1 cellular context compared by ENCODE assay signal in the genomic region with DNA sequence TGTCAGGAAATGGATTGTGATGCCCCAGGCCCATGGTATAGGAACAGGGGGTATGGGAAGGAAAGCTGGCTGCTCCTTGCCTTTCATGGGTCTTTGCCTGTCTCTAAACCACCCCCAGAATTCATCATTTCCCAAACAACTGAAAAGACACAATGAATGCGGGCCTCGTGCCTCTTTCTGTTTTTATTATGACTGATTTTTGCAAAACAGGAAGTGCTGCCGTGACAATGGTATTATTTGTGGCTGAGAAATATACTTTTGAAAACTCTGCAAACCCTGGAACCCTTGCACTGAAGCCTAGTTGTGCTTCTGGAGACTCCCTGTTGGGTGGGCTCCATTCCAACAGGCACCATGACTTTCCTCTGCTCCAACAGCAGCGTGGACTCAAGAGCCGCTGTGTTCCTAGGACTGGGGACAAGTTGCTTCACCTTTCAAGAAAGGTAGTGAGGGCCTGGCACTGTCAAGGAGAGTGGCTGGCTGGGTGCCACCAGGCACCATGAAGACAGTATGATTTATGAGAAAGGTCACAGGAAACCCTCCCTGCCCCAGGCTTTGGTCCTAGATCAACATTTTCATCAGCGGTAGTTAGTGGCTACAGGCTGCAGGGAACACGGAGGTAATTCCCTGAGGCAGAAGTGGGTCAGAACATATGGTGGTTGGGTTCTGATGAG.
TF ChIP-seq lines count a peak whose summit lies in the region.

No MANE protein-coding gene starts in this region.

TF ChIP-seq in H1, 55 proteins besides CTCF, POLR2A, EP300 and RAD21 (continued from another document):
- TF ChIP-seq, protein P1, sequence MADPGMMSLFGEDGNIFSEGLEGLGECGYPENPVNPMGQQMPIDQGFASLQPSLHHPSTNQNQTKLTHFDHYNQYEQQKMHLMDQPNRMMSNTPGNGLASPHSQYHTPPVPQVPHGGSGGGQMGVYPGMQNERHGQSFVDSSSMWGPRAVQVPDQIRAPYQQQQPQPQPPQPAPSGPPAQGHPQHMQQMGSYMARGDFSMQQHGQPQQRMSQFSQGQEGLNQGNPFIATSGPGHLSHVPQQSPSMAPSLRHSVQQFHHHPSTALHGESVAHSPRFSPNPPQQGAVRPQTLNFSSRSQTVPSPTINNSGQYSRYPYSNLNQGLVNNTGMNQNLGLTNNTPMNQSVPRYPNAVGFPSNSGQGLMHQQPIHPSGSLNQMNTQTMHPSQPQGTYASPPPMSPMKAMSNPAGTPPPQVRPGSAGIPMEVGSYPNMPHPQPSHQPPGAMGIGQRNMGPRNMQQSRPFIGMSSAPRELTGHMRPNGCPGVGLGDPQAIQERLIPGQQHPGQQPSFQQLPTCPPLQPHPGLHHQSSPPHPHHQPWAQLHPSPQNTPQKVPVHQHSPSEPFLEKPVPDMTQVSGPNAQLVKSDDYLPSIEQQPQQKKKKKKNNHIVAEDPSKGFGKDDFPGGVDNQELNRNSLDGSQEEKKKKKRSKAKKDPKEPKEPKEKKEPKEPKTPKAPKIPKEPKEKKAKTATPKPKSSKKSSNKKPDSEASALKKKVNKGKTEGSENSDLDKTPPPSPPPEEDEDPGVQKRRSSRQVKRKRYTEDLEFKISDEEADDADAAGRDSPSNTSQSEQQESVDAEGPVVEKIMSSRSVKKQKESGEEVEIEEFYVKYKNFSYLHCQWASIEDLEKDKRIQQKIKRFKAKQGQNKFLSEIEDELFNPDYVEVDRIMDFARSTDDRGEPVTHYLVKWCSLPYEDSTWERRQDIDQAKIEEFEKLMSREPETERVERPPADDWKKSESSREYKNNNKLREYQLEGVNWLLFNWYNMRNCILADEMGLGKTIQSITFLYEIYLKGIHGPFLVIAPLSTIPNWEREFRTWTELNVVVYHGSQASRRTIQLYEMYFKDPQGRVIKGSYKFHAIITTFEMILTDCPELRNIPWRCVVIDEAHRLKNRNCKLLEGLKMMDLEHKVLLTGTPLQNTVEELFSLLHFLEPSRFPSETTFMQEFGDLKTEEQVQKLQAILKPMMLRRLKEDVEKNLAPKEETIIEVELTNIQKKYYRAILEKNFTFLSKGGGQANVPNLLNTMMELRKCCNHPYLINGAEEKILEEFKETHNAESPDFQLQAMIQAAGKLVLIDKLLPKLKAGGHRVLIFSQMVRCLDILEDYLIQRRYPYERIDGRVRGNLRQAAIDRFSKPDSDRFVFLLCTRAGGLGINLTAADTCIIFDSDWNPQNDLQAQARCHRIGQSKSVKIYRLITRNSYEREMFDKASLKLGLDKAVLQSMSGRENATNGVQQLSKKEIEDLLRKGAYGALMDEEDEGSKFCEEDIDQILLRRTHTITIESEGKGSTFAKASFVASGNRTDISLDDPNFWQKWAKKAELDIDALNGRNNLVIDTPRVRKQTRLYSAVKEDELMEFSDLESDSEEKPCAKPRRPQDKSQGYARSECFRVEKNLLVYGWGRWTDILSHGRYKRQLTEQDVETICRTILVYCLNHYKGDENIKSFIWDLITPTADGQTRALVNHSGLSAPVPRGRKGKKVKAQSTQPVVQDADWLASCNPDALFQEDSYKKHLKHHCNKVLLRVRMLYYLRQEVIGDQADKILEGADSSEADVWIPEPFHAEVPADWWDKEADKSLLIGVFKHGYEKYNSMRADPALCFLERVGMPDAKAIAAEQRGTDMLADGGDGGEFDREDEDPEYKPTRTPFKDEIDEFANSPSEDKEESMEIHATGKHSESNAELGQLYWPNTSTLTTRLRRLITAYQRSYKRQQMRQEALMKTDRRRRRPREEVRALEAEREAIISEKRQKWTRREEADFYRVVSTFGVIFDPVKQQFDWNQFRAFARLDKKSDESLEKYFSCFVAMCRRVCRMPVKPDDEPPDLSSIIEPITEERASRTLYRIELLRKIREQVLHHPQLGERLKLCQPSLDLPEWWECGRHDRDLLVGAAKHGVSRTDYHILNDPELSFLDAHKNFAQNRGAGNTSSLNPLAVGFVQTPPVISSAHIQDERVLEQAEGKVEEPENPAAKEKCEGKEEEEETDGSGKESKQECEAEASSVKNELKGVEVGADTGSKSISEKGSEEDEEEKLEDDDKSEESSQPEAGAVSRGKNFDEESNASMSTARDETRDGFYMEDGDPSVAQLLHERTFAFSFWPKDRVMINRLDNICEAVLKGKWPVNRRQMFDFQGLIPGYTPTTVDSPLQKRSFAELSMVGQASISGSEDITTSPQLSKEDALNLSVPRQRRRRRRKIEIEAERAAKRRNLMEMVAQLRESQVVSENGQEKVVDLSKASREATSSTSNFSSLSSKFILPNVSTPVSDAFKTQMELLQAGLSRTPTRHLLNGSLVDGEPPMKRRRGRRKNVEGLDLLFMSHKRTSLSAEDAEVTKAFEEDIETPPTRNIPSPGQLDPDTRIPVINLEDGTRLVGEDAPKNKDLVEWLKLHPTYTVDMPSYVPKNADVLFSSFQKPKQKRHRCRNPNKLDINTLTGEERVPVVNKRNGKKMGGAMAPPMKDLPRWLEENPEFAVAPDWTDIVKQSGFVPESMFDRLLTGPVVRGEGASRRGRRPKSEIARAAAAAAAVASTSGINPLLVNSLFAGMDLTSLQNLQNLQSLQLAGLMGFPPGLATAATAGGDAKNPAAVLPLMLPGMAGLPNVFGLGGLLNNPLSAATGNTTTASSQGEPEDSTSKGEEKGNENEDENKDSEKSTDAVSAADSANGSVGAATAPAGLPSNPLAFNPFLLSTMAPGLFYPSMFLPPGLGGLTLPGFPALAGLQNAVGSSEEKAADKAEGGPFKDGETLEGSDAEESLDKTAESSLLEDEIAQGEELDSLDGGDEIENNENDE (IDR thresholded peaks at IDR 0.05; ENCODE audit: insufficient replicate concordance, low read length): no peak
- TF ChIP-seq SP4 (IDR thresholded peaks at IDR 0.05; ENCODE audit: low read length) (no peak), RFX5 (IDR thresholded peaks at IDR 0.05; ENCODE audit: borderline replicate concordance, low read depth, low read length) (no peak), ZNF274 (IDR thresholded peaks at IDR 0.05; ENCODE audit: borderline replicate concordance, extremely low read depth, low read length) (no peak), CHD1 (IDR thresholded peaks at IDR 0.05; ENCODE audit: low read depth, low read length) (no peak), POU5F1 (IDR thresholded peaks at IDR 0.05; ENCODE audit: low read depth, low read length) (no peak), NRF1 (IDR thresholded peaks at IDR 0.05; ENCODE audit: low read depth, low read length) (no peak), CBX5 (IDR thresholded peaks at IDR 0.05; ENCODE audit: low read depth, low read length) (no peak), GABPA (IDR thresholded peaks at IDR 0.05; ENCODE audit: borderline replicate concordance, insufficient read depth, low read length) (no peak), CREB1 (IDR thresholded peaks at IDR 0.05) (no peak), KDM1A (IDR thresholded peaks at IDR 0.05; ENCODE audit: borderline replicate concordance, low read length) (no peak), TAF7 (optimal IDR thresholded peaks at IDR 0.05; ENCODE audit: borderline replicate concordance, low read depth, low read length) (no peak), CHD2 (IDR thresholded peaks at IDR 0.05; ENCODE audit: low read length) (no peak), BRCA1 (IDR thresholded peaks at IDR 0.05; ENCODE audit: low read depth, low read length) (no peak)
TF ChIP-seq in H1: peak in this region for 0.
